Comparison of ENCODE assay signal across 1 cellular context in the genomic region with DNA sequence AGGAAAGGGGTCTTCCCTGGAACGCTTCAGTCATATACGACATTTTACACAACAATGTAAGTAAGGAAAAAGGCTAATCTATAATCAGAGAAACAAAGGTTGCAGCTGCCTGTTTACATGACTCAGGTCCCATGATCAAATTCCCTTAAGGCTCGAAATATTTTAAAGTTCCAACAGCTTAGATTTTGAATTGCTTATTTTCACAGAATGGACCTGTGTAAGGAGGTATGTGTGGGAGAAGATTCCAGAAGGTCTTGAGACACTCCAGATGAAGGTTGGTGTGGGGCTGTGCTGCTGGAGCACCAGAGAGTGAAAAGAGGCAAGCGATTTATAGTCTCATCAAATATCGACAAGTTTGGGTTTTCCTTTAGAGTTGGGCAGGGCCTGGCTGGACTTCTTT.
TF ChIP-seq lines count a peak whose summit lies in the region.

No MANE protein-coding gene starts in this region.

TF ChIP-seq in WTC11, 78 proteins besides CTCF, POLR2A, EP300 and RAD21 (continued from another document):
- TF ChIP-seq, protein P1, sequence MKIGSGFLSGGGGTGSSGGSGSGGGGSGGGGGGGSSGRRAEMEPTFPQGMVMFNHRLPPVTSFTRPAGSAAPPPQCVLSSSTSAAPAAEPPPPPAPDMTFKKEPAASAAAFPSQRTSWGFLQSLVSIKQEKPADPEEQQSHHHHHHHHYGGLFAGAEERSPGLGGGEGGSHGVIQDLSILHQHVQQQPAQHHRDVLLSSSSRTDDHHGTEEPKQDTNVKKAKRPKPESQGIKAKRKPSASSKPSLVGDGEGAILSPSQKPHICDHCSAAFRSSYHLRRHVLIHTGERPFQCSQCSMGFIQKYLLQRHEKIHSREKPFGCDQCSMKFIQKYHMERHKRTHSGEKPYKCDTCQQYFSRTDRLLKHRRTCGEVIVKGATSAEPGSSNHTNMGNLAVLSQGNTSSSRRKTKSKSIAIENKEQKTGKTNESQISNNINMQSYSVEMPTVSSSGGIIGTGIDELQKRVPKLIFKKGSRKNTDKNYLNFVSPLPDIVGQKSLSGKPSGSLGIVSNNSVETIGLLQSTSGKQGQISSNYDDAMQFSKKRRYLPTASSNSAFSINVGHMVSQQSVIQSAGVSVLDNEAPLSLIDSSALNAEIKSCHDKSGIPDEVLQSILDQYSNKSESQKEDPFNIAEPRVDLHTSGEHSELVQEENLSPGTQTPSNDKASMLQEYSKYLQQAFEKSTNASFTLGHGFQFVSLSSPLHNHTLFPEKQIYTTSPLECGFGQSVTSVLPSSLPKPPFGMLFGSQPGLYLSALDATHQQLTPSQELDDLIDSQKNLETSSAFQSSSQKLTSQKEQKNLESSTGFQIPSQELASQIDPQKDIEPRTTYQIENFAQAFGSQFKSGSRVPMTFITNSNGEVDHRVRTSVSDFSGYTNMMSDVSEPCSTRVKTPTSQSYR (CRISPR knock-in tag; IDR thresholded peaks at IDR 0.05), result no peak
- TF ChIP-seq TEAD4 (CRISPR knock-in tag; IDR thresholded peaks at IDR 0.05), result no peak
